ENCODE assay signal across 8 cellular contexts in genomic region chr10:62048919-62049636, GRCh38.
DNase-seq lines count a peak whose midpoint lies in the region; ATAC-seq and TF ChIP-seq lines count a peak whose summit lies in the region.

No MANE protein-coding gene starts in this region.

- DNase-seq in ACHN (peak; percentile 89), amniotic stem cell (lab: John Stamatoyannopoulos, UW) (peak; percentile 97), left cardiac atrium (peak; percentile 92), posterior vena cava (ENCODE audit: low spot score) (peak; percentile 96), ureter (ENCODE audit: low spot score) (peak; percentile 85)
- DNase-seq in effector CD8-positive, alpha-beta T cell (lab: John Stamatoyannopoulos, UW) = no peak

- peak overlapping the region; percentile 96 for H3K27ac ChIP-seq in SU-DHL-6 (ENCODE audit: low read depth, low read length)

- in situ Hi-C loops in ACHN (cut with HindIII; ENCODE audit: low pct_ligation_motif_present, low pct_unique_long_range_greater_than_20kb, low sequenced_read_pairs) = no loop called here

- no peaks in the 10 kb centered on the region for H3K9me2 ChIP-seq in SU-DHL-6 (replicated peaks; ENCODE audit: insufficient read depth, low read length)

- peak overlapping the region; percentile 91 for H3K9ac ChIP-seq in SU-DHL-6 (ENCODE audit: low read length)

- H3K9me3 ChIP-seq in SU-DHL-6 (ENCODE audit: insufficient read depth, low read length) = no peaks in the 10 kb centered on the region

- no peak overlapping the region for H2AFZ ChIP-seq in SU-DHL-6 (ENCODE audit: low read depth, low read length, severe bottlenecking)

- H3K79me2 ChIP-seq in SU-DHL-6 (ENCODE audit: insufficient read depth, low read length) = peaks cover 88% of the 10 kb centered on the region

- no peak for TF ChIP-seq CTCF in SU-DHL-6 (IDR thresholded peaks at IDR 0.05; ENCODE audit: insufficient read depth, low read length, poor library complexity, severe bottlenecking)

- intact Hi-C loops in left cardiac atrium (cut with DNase I) (no loop called here), posterior vena cava (cut with DNase I) (loop anchor here (5.0 to 10.0 kb wide), 3 partner anchors 46 to 196 kb away; partner anchors contain the start of gene ARID5B (in 1 of the 2))

- peak overlapping the region; percentile 94 for H3K4me2 ChIP-seq in SU-DHL-6 (ENCODE audit: low read depth, low read length, poor library complexity, severe bottlenecking)

- peaks cover 28% of the 10 kb centered on the region for H3K36me3 ChIP-seq in SU-DHL-6 (ENCODE audit: low read length)

- peaks cover 71% of the 10 kb centered on the region for H3F3A ChIP-seq in SU-DHL-6 (ENCODE audit: insufficient read depth)

- ATAC-seq in HG02852 (IDR thresholded peaks at IDR 0.05; ENCODE audit: unreplicated experiment) (peak; percentile 14), left cardiac atrium (peak; percentile 86 to 91)

- no peaks in the 10 kb centered on the region for H4K20me1 ChIP-seq in SU-DHL-6 (ENCODE audit: low read depth, low read length)

- no peaks in the 10 kb centered on the region for H3K27me3 ChIP-seq in SU-DHL-6 (ENCODE audit: low read length)

- peak overlapping the region; percentile 71 for H3K4me3 ChIP-seq in SU-DHL-6 (ENCODE audit: insufficient read depth, low read length, poor library complexity, severe bottlenecking)

Comparison
In these comparisons a context has a peak if more than half of its experiments do, and no peak if none do; other contexts are left out.
1. intact Hi-C loops: an anchor here in posterior vena cava (5.0 to 10.0 kb wide); none called in left cardiac atrium.